Comparison of ENCODE assay signal across 8 cellular contexts in the genomic region with DNA sequence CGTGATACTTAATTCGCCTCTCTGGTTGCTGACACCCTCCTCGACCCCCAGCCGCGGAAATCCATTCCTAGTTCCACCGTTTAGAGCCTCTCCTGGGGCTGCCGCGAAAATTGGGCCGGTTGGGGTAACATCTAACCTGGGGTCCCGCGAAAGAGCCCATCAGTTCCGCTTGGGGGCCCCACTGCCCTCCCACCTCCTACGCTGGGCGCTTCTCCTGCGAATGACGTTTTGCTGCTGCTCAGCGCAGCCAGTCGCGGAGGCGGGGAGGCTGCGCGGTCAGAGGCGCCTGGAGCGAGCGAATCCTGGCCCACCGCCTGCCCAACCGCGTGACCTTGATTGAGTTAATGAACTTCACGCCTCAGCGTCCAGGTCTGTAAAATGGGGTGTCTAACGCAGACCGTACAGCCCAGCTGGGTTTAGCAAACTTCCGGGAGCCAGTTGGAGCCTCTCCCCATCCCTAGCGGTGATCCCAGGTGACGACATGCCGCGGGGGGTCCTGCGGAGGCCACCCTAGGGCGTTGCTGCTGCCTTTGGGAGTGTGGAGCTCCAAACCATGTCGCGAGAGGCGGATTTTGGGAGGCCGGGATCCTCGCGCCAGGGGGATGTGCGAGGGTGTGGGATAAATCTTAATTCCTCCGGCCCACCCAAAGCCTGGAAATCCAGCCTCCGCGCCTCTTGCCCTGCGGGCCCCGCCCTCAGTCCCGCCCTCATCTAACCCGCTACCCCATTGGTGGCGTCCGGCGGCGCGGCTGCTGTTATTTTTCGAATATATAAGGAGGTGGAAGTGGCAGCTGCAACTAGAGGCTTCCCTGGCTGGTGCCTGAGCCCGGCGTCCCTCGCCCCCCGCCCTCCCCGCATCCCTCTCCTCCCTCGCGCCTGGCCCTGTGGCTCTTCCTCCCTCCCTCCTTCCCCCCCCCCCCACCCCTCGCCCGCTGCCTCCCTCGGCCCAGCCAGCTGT. TPM values are rescaled to one million over a fixed set of nuclear protein-coding genes. Genes with fewer than 3 reads are reported as not detected.
DNase-seq lines count a peak whose midpoint lies in the region; FAIRE-seq and TF ChIP-seq lines count a peak whose summit lies in the region.

A gene (plus strand): TSS at position 800 of the 958 bp plus-strand sequence. CDS start 222 bp downstream, outside the sequence.

- peaks cover 21% of the 10 kb centered on the region for H3K36me3 Mint-ChIP-seq in HFFc6 (ENCODE audit: low read depth)

- FAIRE-seq in frontal cortex (lab: Jason Lieb, UNC): no peak

- in situ Hi-C loops in SK-MEL-5 (cut with HindIII; ENCODE audit: low pct_unique_long_range_greater_than_20kb, low sequenced_read_pairs): no loop called here

- H3K9me3 Mint-ChIP-seq in HFFc6: no peaks in the 10 kb centered on the region

- peaks cover 42% of the 10 kb centered on the region for H3K4me1 Mint-ChIP-seq in HFFc6 (ENCODE audit: low read depth)

- H3K9me3 ChIP-seq in neutrophil: no peaks in the 10 kb centered on the region

- H3K27me3 ChIP-seq in neutrophil: no peaks in the 10 kb centered on the region

- H3K36me3 ChIP-seq in neutrophil: peaks cover 7% of the 10 kb centered on the region

- peaks cover 4% of the 10 kb centered on the region for H3K27me3 Mint-ChIP-seq in HFFc6 (ENCODE audit: insufficient read depth)

- peak; percentile 55 for DNase-seq in GM04503 (ENCODE audit: low read depth)
- DNase-seq in HFFc6: peak; percentile 91
- DNase-seq in NAMALWA (ENCODE audit: low spot score): peak; percentile 95
- DNase-seq in SK-MEL-5 (ENCODE audit: low read depth, low spot score): peak; percentile 95
- DNase-seq in activated naive CD4-positive, alpha-beta T cell (lab: John Stamatoyannopoulos, UW): peak; percentile 67 to 88 (median 78)
- peak; percentile 92 for DNase-seq in frontal cortex (ENCODE audit: low spot score in 2 of 2)
- peak; percentile 92 for DNase-seq in superior temporal gyrus (ENCODE audit: extremely low spot score)

- peak; percentile 74 for TF ChIP-seq CTCF in HFFc6 (IDR thresholded peaks at IDR 0.05)
- peak; percentile 10 for TF ChIP-seq CTCF in neutrophil (IDR thresholded peaks at IDR 0.05)

- H3K4me3 ChIP-seq in neutrophil (ENCODE audit: low read depth in 1 of 2, low read length in 1 of 2): peak within 1 kb of the TSS; percentile 55 to 74

- peaks cover 18 to 20% of the 10 kb centered on the region in 2 experiments for H3K4me1 ChIP-seq in neutrophil (ENCODE audit: control insufficient read depth in 1 of 2, insufficient read depth in 1 of 2, low read depth in 1 of 2, low read length in 1 of 2)

- peak within 1 kb of the TSS; percentile 93 for H3K4me3 Mint-ChIP-seq in HFFc6

- H3K27ac ChIP-seq in neutrophil: no peak within 1 kb of the TSS

- peak within 1 kb of the TSS; percentile 97 for H3K27ac Mint-ChIP-seq in HFFc6

RNA-seq across cellular contexts. Expression of the gene that starts here (rescaled TPM):
- 10 to 100 TPM; 44.9 to 92.6 (median 84.5) TPM for total RNA-seq in HFFc6 (2021; fragmentation: NEBNext Ultra II Directional; extraction: Animal tissue kit (Norgen Biotek cat#: 25700))
- total RNA-seq in SK-MEL-5 (2014; rRNA removed; shearing (Covaris generic)): 60.7 and 67.1 TPM in 2 replicates
- polyA plus RNA-seq in SK-MEL-5 (2015; cell fraction: cytosol; rRNA removed): 214 and 252 TPM in 2 replicates
- polyA plus RNA-seq in SK-MEL-5 (2015; cell fraction: nucleus; rRNA removed): 314 and 346 TPM in 2 replicates
- 6.1 TPM for total RNA-seq in frontal cortex
